ENCODE assay signal across 1 cellular context in the genomic region with DNA sequence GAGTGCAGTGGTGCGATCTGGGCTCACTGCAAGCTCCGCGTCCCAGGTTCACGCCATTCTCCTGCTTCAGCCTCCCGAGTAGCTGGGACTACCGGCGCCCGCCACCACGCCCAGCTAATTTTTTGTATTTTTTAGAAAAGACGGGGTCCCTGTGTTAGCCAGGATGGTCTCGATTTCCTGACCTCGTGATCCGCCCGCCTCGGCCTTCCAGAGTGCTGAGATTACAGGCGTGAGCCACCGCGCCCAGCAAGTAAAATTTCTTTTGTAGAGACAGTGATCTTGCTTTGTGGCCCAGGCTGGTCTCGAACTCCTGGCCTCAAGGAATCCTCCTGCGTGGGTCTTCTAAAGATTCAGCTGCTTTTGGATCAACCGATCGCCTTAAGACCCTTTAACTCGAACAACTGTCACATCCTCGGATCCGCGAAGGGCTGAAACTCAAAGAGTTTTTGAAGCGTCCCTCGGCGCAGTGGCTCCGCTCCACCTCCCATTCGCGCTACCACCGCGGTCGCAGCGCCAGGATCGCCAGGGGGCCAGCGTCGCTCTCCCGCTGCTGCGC.
TF ChIP-seq lines count a peak whose summit lies in the region.

No MANE protein-coding gene starts in this region.

TF ChIP-seq in HepG2, 621 proteins besides CTCF, POLR2A, EP300 and RAD21 (continued from another document):
- TF ChIP-seq, protein P1, sequence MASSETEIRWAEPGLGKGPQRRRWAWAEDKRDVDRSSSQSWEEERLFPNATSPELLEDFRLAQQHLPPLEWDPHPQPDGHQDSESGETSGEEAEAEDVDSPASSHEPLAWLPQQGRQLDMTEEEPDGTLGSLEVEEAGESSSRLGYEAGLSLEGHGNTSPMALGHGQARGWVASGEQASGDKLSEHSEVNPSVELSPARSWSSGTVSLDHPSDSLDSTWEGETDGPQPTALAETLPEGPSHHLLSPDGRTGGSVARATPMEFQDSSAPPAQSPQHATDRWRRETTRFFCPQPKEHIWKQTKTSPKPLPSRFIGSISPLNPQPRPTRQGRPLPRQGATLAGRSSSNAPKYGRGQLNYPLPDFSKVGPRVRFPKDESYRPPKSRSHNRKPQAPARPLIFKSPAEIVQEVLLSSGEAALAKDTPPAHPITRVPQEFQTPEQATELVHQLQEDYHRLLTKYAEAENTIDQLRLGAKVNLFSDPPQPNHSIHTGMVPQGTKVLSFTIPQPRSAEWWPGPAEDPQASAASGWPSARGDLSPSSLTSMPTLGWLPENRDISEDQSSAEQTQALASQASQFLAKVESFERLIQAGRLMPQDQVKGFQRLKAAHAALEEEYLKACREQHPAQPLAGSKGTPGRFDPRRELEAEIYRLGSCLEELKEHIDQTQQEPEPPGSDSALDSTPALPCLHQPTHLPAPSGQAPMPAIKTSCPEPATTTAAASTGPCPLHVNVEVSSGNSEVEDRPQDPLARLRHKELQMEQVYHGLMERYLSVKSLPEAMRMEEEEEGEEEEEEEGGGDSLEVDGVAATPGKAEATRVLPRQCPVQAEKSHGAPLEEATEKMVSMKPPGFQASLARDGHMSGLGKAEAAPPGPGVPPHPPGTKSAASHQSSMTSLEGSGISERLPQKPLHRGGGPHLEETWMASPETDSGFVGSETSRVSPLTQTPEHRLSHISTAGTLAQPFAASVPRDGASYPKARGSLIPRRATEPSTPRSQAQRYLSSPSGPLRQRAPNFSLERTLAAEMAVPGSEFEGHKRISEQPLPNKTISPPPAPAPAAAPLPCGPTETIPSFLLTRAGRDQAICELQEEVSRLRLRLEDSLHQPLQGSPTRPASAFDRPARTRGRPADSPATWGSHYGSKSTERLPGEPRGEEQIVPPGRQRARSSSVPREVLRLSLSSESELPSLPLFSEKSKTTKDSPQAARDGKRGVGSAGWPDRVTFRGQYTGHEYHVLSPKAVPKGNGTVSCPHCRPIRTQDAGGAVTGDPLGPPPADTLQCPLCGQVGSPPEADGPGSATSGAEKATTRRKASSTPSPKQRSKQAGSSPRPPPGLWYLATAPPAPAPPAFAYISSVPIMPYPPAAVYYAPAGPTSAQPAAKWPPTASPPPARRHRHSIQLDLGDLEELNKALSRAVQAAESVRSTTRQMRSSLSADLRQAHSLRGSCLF (CRISPR knock-in tag; IDR thresholded peaks at IDR 0.05; ENCODE audit: borderline replicate concordance): peak; percentile 44; the same call in 1 of the 2 replicates
- TF ChIP-seq ZNF451 (CRISPR knock-in tag; IDR thresholded peaks at IDR 0.05) (peak; percentile 47; the same call in 1 of the 2 replicates), TGIF2 (CRISPR knock-in tag; IDR thresholded peaks at IDR 0.05) (0 out of 2 replicates have a peak, but pooled peaks have one; percentile 9), KDM3A (CRISPR knock-in tag; IDR thresholded peaks at IDR 0.05; ENCODE audit: low read depth) (peak; percentile 54; the same call in 1 of the 2 replicates), EEA1 (CRISPR knock-in tag; IDR thresholded peaks at IDR 0.05; ENCODE audit: borderline replicate concordance) (peak; percentile 35; the same call in 1 of the 2 replicates), WIZ (CRISPR knock-in tag; IDR thresholded peaks at IDR 0.05) (0 out of 2 replicates have a peak, but pooled peaks have one; percentile 42), MAF1 (CRISPR knock-in tag; IDR thresholded peaks at IDR 0.05; ENCODE audit: borderline replicate concordance) (peak; percentile 88; the same call in 1 of the 2 replicates), STAG1 (CRISPR knock-in tag; IDR thresholded peaks at IDR 0.05) (peak; percentile 46), ZNF317 (CRISPR knock-in tag; IDR thresholded peaks at IDR 0.05) (peak; percentile 47; the same call in 1 of the 2 replicates), TIGD3 (CRISPR knock-in tag; IDR thresholded peaks at IDR 0.05; ENCODE audit: borderline replicate concordance) (peak; percentile 31; the same call in 1 of the 2 replicates), E2F1 (CRISPR knock-in tag; IDR thresholded peaks at IDR 0.05) (0 out of 2 replicates have a peak, but pooled peaks have one; percentile 64), IKZF4 (CRISPR knock-in tag; IDR thresholded peaks at IDR 0.05; ENCODE audit: borderline replicate concordance, low read depth, not compliant biosample characterization) (peak; percentile 37), MTF1 (CRISPR knock-in tag; IDR thresholded peaks at IDR 0.05) (peak; percentile 11; the same call in 1 of the 2 replicates), REXO4 (CRISPR knock-in tag; IDR thresholded peaks at IDR 0.05; ENCODE audit: borderline replicate concordance) (0 out of 2 replicates have a peak, but pooled peaks have one; percentile 4)
- TF ChIP-seq, protein P2, sequence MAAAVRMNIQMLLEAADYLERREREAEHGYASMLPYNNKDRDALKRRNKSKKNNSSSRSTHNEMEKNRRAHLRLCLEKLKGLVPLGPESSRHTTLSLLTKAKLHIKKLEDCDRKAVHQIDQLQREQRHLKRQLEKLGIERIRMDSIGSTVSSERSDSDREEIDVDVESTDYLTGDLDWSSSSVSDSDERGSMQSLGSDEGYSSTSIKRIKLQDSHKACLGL (CRISPR knock-in tag; IDR thresholded peaks at IDR 0.05): 0 out of 2 replicates have a peak, but pooled peaks have one; percentile 27
- TF ChIP-seq, protein P3, sequence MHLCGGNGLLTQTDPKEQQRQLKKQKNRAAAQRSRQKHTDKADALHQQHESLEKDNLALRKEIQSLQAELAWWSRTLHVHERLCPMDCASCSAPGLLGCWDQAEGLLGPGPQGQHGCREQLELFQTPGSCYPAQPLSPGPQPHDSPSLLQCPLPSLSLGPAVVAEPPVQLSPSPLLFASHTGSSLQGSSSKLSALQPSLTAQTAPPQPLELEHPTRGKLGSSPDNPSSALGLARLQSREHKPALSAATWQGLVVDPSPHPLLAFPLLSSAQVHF (CRISPR knock-in tag; IDR thresholded peaks at IDR 0.05): 0 out of 2 replicates have a peak, but pooled peaks have one; percentile 14
- TF ChIP-seq, protein P4, sequence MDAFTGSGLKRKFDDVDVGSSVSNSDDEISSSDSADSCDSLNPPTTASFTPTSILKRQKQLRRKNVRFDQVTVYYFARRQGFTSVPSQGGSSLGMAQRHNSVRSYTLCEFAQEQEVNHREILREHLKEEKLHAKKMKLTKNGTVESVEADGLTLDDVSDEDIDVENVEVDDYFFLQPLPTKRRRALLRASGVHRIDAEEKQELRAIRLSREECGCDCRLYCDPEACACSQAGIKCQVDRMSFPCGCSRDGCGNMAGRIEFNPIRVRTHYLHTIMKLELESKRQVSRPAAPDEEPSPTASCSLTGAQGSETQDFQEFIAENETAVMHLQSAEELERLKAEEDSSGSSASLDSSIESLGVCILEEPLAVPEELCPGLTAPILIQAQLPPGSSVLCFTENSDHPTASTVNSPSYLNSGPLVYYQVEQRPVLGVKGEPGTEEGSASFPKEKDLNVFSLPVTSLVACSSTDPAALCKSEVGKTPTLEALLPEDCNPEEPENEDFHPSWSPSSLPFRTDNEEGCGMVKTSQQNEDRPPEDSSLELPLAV (CRISPR knock-in tag; conservative IDR thresholded peaks at IDR 0.05; ENCODE audit: low read depth): 0 out of 2 replicates have a peak, but pooled peaks have one; percentile 4
